ENCODE assay signal across 8 cellular contexts in the genomic region with DNA sequence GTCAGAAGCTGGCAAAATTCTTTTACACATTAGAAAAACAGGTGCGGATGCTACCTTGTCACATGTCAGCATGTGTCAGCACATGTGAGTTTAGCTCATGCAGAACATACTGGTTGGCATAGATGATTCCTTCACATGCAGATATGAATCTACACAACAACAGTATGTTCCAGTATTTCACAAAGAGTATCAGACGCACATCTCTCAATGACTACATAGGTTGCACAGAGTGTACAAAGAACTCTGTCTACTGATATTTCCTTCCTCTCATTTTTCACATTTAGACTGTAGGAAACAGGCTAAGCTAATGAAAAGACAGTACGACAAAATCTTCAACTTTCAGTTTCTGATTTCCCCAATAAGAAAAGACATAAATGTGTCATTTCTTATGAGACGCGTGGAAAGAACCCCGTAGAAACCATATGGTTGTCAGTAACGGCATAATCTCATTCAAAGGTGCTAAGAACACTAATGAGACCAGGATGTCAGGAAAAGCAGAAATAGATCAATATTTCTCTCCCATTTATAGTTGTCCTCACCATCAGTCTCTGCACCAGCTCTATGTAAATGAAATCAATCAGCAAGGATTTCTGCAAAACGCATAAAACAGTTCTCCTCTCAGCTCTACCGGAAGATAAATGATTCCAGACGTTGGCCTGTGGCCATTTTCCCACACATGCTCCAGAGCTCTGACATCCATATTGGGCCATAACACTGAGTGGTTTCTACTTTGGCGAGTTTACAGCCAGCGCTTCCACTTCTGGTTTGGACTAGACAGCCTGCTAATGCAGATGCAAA.
DNase-seq lines count a peak whose midpoint lies in the region; ATAC-seq lines count a peak whose summit lies in the region.

No MANE protein-coding gene starts in this region.

- intact Hi-C loops in posterior vena cava (cut with DNase I) = loop anchor here in 1 of 2 donors (10.0 kb wide), 1 partner anchor 520 kb away; no protein-coding TSS in a partner anchor

- DNase-seq in GM03348 (ENCODE audit: low spot score) (peak; percentile 74), epidermal melanocyte (ENCODE audit: insufficient read length, low spot score) (peak; percentile 34), posterior vena cava (ENCODE audit: low spot score) (peak; percentile 88), MV-4-11 (lab: John Stamatoyannopoulos, UW) (no peak), NCI-H510A (lab: John Stamatoyannopoulos, UW) (no peak), SW 1271 (lab: John Stamatoyannopoulos, UW) (no peak)

- peak; percentile 36 for ATAC-seq in HG03159 (IDR thresholded peaks at IDR 0.05; ENCODE audit: unreplicated experiment)
- ATAC-seq in HG02852 (IDR thresholded peaks at IDR 0.05; ENCODE audit: unreplicated experiment) = no peak

Comparison
In these comparisons a context has a peak if more than half of its experiments do, and no peak if none do; other contexts are left out.
1. DNase-seq: peak in GM03348 (single experiment), epidermal melanocyte (single experiment) and posterior vena cava (single experiment); none in MV-4-11 (single experiment), NCI-H510A (single experiment) and SW 1271 (0 of 2).